In genomic region chr22:36471341-36471821, GRCh38 we compare ENCODE assay signal across 14 cellular contexts. TPM values are rescaled to one million over a fixed set of nuclear protein-coding genes. Genes with fewer than 3 reads are reported as not detected.
A peak's percentile ranks its signal among the peaks of the same experiment; 100 is the strongest.
DNase-seq lines count a peak whose midpoint lies in the region; ATAC-seq, FAIRE-seq and TF ChIP-seq lines count a peak whose summit lies in the region.
"Had no signal": no experiment of that assay in that cellular context is flagged by ENCODE, and none has a peak within 500 bp of the region (broad histone marks: within the 10 kb centered on the region; RNA-seq: fewer than 3 reads in every experiment).

No MANE protein-coding gene starts in this region.

- H3K4me1 ChIP-seq in trophoblast cell (ENCODE audit: control insufficient read depth in 1 of 2, insufficient read depth in 2 of 2, low read length in 2 of 2) (peaks cover 14 to 21% of the 10 kb centered on the region in 2 experiments), pancreas (peaks cover 0 to 11% (median 0%) of the 10 kb centered on the region in 3 donors)

- POLR2A ChIA-PET in AG04450 (lab: Yijun Ruan, JAX), result interaction anchor here (0.7 to 6.9 kb wide), 18 partner anchors 9 to 173 kb away, joined by 3 to 88 read pairs (median 5); partner anchors contain the start of genes FOXRED2, MYH9 and TXN2

- CTCF ChIA-PET in AG04450 (lab: Charles Lee), result interaction anchor here (1.0 to 2.7 kb wide), 21 partner anchors 9 to 233 kb away, joined by 3 to 41 read pairs (median 5); partner anchors contain the start of gene APOL2

- no peak overlapping the region for H3K23ac ChIP-seq in trophoblast cell (ENCODE audit: low read length)

- H2BK12ac ChIP-seq in trophoblast cell (ENCODE audit: low read length), result peak overlapping the region; percentile 30

- peaks cover 22% of the 10 kb centered on the region for H3K79me1 ChIP-seq in trophoblast cell (ENCODE audit: low read length)

- TF ChIP-seq CTCF in AG04450 (IDR thresholded peaks at IDR 0.05; ENCODE audit: low read depth, low read length) (no peak), pancreas (IDR thresholded peaks at IDR 0.05) (no peak)

- no peak overlapping the region for H3K14ac ChIP-seq in trophoblast cell (ENCODE audit: low read length)

- no peak for FAIRE-seq in pancreas (lab: Jason Lieb, UNC)
- FAIRE-seq: endothelial cell of umbilical vein had no signal

- H3K9me3 ChIP-seq in AG04450 (ENCODE audit: control insufficient read depth, insufficient read depth, low read length), result no peaks in the 10 kb centered on the region; the same call in 1 of the 2 replicates
- peaks cover 1% of the 10 kb centered on the region for H3K9me3 ChIP-seq in trophoblast cell (ENCODE audit: insufficient read depth, low read depth, low read length)
- no peaks in the 10 kb centered on the region for H3K9me3 ChIP-seq in pancreas

- peak overlapping the region; percentile 57 for H2AK5ac ChIP-seq in trophoblast cell (ENCODE audit: low read length)

- H3K36me3 ChIP-seq in trophoblast cell (ENCODE audit: control insufficient read depth in 1 of 2, insufficient read depth in 2 of 2, low read length in 2 of 2) (peaks cover 29 to 30% of the 10 kb centered on the region in 2 experiments), pancreas (peaks cover 0 to 20% (median 8%) of the 10 kb centered on the region in 3 donors)

- no peak overlapping the region for H3K9ac ChIP-seq in trophoblast cell (ENCODE audit: low read length)

- H3K79me2 ChIP-seq in trophoblast cell (ENCODE audit: control insufficient read depth, insufficient read depth, low read length, poor library complexity), result peaks cover 7% of the 10 kb centered on the region

- H4K12ac ChIP-seq in trophoblast cell (ENCODE audit: low read depth, low read length), result no peak overlapping the region

- peak overlapping the region; percentile 21 for H4K91ac ChIP-seq in trophoblast cell (ENCODE audit: low read depth, low read length)

- H3K4me3 ChIP-seq in AG04450 (ENCODE audit: low read depth, low read length) (no peak overlapping the region), trophoblast cell (ENCODE audit: low read depth, low read length) (no peak overlapping the region), pancreas (no peak overlapping the region)

- ATAC-seq in GM18867 (IDR thresholded peaks at IDR 0.05; ENCODE audit: unreplicated experiment) (no peak), pancreas (no peak), GM19023 (IDR thresholded peaks at IDR 0.05; ENCODE audit: unreplicated experiment) (no peak)
- ATAC-seq: sciatic nerve had no signal

- H3K27me3 ChIP-seq in AG04450 (ENCODE audit: control insufficient read depth, insufficient read depth, low read length), result no peaks in the 10 kb centered on the region
- no peaks in the 10 kb centered on the region for H3K27me3 ChIP-seq in trophoblast cell (ENCODE audit: insufficient read depth, low read length)
- no peaks in the 10 kb centered on the region for H3K27me3 ChIP-seq in pancreas

- H3K27ac ChIP-seq in AG04450 (ENCODE audit: low read depth, low read length), result peak overlapping the region; percentile 89
- H3K27ac ChIP-seq in epithelial cell of prostate, result peak overlapping the region; percentile 80
- H3K27ac ChIP-seq in trophoblast cell (ENCODE audit: low read depth, low read length), result peak overlapping the region; percentile 14
- no peak overlapping the region for H3K27ac ChIP-seq in pancreas

- H3K18ac ChIP-seq in trophoblast cell (ENCODE audit: low read length), result peak overlapping the region; percentile 9

- H4K8ac ChIP-seq in trophoblast cell (ENCODE audit: low read depth, low read length), result no peak overlapping the region

- no peak overlapping the region for H3K4ac ChIP-seq in trophoblast cell (ENCODE audit: low read depth, low read length)

- no peak overlapping the region for H2BK5ac ChIP-seq in trophoblast cell (ENCODE audit: low read depth, low read length, poor library complexity)

- intact Hi-C loops in pancreas (cut with DNase I), result loop anchor here in 2 of 3 donors (5.0 to 10.0 kb wide), 2 partner anchors 167 to 169 kb away; no protein-coding TSS in a partner anchor

- DNase-seq in AG04450 (ENCODE audit: low read depth, low spot score), result no peak
- DNase-seq in RPMI7951 (ENCODE audit: low read depth), result peak; percentile 79
- DNase-seq in epithelial cell of prostate (ENCODE audit: low read depth, low spot score), result no peak
- DNase-seq in trophoblast cell, result peak; percentile 93 to 95
- no peak for DNase-seq in HUDEP-2 (lab: John Stamatoyannopoulos, UW; ENCODE audit: unreplicated experiment in 76 of 76)
- DNase-seq in pancreas, result no peak
- DNase-seq: amniotic stem cell, DMS79 treated with DMSO at 0.1 percent for 48 hours, naive B cell, RPMI8226 had no signal

- no CpG with 5 or more reads among the region's 14 CpGs for WGBS in trophoblast cell (ENCODE audit: extremely low coverage, insufficient coverage, insufficient read length)
- 86 to 89% methylated on average over 14 of the region's 14 CpGs for WGBS in pancreas, 2 donors

- H2BK120ac ChIP-seq in trophoblast cell (ENCODE audit: insufficient read depth, low read length, poor library complexity), result peak overlapping the region; percentile 13

- H3K4me2 ChIP-seq in trophoblast cell (ENCODE audit: low read length), result no peak overlapping the region

- no peak overlapping the region for H2AFZ ChIP-seq in trophoblast cell (ENCODE audit: insufficient read depth, low read length, poor library complexity)

RNA-seq across cellular contexts. Expression of gene TXN2, which starts 10.1 kb away (rescaled TPM):
- polyA plus RNA-seq in AG04450 (2011; rRNA removed) (157 and 168 TPM in 2 replicates), pancreas (10 to 100 TPM; 43.1 to 49.5 TPM)
- 88.0 and 98.3 TPM in 2 replicates for polyA minus RNA-seq in AG04450 (2011; rRNA and poly(A)+ RNA removed)
- total RNA-seq in RPMI7951 (2014; rRNA removed; shearing (Covaris generic)), result 17.8 and 19.8 TPM in 2 replicates
- polyA plus RNA-seq in trophoblast cell (2013), result 47.7 and 47.8 TPM in 2 replicates
- 10 to 100 TPM; 20.4 to 33.6 (median 30.5) TPM for total RNA-seq in pancreas

RNA-seq across cellular contexts. Expression of gene FOXRED2, which starts 35.5 kb away (rescaled TPM):
- polyA plus RNA-seq in AG04450 (2011; rRNA removed) (2.4 and 3.3 TPM in 2 replicates), pancreas (1 to 10 TPM; 2.0 to 3.5 TPM)
- 3.7 and 5.1 TPM in 2 replicates for polyA minus RNA-seq in AG04450 (2011; rRNA and poly(A)+ RNA removed)
- total RNA-seq in RPMI7951 (2014; rRNA removed; shearing (Covaris generic)), result 12.0 and 12.6 TPM in 2 replicates
- polyA plus RNA-seq in trophoblast cell (2013), result 5.0 and 5.1 TPM in 2 replicates
- 1 to 10 TPM; 3.9 to 6.0 (median 5.3) TPM for total RNA-seq in pancreas

RNA-seq across cellular contexts. Expression of gene EIF3D, which starts 57.6 kb away (rescaled TPM):
- polyA plus RNA-seq in AG04450 (2011; rRNA removed) (349 and 388 TPM in 2 replicates), pancreas (100 to 1,000 TPM; 130 to 148 TPM)
- polyA minus RNA-seq in AG04450 (2011; rRNA and poly(A)+ RNA removed), result 373 and 468 TPM in 2 replicates
- 331 and 336 TPM in 2 replicates for total RNA-seq in RPMI7951 (2014; rRNA removed; shearing (Covaris generic))
- 134 and 140 TPM in 2 replicates for polyA plus RNA-seq in trophoblast cell (2013)
- 100 to 1,000 TPM; 106 to 182 (median 134) TPM for total RNA-seq in pancreas

Comparison
In these comparisons a context has a peak if more than half of its experiments do, and no peak if none do; other contexts are left out.
1. DNase-seq: peak in RPMI7951 (single experiment) and trophoblast cell (2 of 2); none in AG04450 (single experiment), epithelial cell of prostate (single experiment), HUDEP-2 (0 of 76) and pancreas (0 of 6).
2. H3K27ac ChIP-seq: peak in AG04450 (single experiment), epithelial cell of prostate (single experiment) and trophoblast cell (single experiment); none in pancreas (0 of 4).